1 cellular context compared by ENCODE assay signal in the genomic region with DNA sequence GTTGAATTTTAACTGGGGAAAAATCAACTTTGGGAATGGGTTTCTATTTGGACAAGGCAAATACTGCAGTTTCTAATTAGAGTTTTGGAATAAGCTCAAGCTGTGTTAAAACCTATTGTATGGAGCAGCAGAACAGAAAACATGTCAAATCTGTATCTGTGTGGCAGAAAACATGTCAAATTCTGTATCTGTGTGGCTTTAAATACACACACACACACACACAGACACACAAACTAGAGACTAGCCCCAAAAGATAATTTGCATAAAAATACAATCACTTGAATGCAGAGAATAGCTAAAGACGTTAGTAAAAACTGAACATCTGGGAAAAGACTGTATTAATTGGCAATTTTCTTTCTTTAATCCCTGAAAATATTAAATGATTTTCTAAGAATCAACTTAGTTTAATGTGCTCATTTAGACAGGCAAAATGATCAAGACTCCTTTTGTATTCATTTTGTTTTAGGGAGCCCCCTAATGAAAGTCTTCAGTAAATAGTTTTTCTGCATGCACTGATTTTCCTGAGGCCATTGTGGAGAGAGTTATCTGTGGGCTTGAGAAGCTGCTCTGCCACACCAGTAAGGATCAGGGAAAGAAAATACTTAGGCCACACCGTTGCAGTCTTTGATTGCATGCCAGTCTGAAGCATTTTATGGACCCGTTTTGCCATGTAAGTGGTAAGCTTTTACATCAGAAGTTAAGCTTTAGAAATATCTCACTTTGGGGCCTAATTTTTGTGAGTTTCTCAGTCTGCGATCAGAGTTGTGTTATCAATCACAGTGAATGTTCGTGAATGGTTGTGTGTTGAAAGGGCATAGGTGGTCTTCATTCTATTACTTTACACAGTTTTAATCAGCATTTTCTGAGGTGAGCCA.
A peak's percentile ranks its signal among the peaks of the same experiment; 100 is the strongest.
TF ChIP-seq lines count a peak whose summit lies in the region.

No MANE protein-coding gene starts in this region.

TF ChIP-seq in HepG2, 621 proteins besides CTCF, POLR2A, EP300 and RAD21 (continued from another document and continues in another):
- TF ChIP-seq, protein P1, sequence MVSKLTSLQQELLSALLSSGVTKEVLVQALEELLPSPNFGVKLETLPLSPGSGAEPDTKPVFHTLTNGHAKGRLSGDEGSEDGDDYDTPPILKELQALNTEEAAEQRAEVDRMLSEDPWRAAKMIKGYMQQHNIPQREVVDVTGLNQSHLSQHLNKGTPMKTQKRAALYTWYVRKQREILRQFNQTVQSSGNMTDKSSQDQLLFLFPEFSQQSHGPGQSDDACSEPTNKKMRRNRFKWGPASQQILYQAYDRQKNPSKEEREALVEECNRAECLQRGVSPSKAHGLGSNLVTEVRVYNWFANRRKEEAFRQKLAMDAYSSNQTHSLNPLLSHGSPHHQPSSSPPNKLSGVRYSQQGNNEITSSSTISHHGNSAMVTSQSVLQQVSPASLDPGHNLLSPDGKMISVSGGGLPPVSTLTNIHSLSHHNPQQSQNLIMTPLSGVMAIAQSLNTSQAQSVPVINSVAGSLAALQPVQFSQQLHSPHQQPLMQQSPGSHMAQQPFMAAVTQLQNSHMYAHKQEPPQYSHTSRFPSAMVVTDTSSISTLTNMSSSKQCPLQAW (CRISPR knock-in tag; IDR thresholded peaks at IDR 0.05): 0 out of 2 replicates have a peak, but pooled peaks have one; percentile 17
- TF ChIP-seq DNMT1 (CRISPR knock-in tag; IDR thresholded peaks at IDR 0.05): no peak
- TF ChIP-seq ZNF607 (CRISPR knock-in tag; IDR thresholded peaks at IDR 0.05; ENCODE audit: borderline replicate concordance): no peak
- no peak for TF ChIP-seq EZH2 (conservative IDR thresholded peaks at IDR 0.05; ENCODE audit: low read depth, low read length)
- TF ChIP-seq ZNF775 (CRISPR knock-in tag; IDR thresholded peaks at IDR 0.05; ENCODE audit: borderline replicate concordance): no peak
- TF ChIP-seq SNRNP70 (IDR thresholded peaks at IDR 0.05; ENCODE audit: low read depth, low read length): no peak
- TF ChIP-seq ZMYM4 (CRISPR knock-in tag; IDR thresholded peaks at IDR 0.05): 0 out of 2 replicates have a peak, but pooled peaks have one; percentile 18
- TF ChIP-seq ZNF230 (CRISPR knock-in tag; IDR thresholded peaks at IDR 0.05): no peak
- TF ChIP-seq NCOA1 (CRISPR knock-in tag; IDR thresholded peaks at IDR 0.05): no peak
- no peak for TF ChIP-seq ZNF543 (CRISPR knock-in tag; IDR thresholded peaks at IDR 0.05)
- TF ChIP-seq SMARCC2 (IDR thresholded peaks at IDR 0.05): no peak
- TF ChIP-seq ZNF724P (CRISPR knock-in tag; IDR thresholded peaks at IDR 0.05; ENCODE audit: borderline replicate concordance): no peak
- TF ChIP-seq, protein P2, sequence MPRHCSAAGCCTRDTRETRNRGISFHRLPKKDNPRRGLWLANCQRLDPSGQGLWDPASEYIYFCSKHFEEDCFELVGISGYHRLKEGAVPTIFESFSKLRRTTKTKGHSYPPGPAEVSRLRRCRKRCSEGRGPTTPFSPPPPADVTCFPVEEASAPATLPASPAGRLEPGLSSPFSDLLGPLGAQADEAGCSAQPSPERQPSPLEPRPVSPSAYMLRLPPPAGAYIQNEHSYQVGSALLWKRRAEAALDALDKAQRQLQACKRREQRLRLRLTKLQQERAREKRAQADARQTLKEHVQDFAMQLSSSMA (CRISPR knock-in tag; IDR thresholded peaks at IDR 0.05): no peak
- TF ChIP-seq, protein P3, sequence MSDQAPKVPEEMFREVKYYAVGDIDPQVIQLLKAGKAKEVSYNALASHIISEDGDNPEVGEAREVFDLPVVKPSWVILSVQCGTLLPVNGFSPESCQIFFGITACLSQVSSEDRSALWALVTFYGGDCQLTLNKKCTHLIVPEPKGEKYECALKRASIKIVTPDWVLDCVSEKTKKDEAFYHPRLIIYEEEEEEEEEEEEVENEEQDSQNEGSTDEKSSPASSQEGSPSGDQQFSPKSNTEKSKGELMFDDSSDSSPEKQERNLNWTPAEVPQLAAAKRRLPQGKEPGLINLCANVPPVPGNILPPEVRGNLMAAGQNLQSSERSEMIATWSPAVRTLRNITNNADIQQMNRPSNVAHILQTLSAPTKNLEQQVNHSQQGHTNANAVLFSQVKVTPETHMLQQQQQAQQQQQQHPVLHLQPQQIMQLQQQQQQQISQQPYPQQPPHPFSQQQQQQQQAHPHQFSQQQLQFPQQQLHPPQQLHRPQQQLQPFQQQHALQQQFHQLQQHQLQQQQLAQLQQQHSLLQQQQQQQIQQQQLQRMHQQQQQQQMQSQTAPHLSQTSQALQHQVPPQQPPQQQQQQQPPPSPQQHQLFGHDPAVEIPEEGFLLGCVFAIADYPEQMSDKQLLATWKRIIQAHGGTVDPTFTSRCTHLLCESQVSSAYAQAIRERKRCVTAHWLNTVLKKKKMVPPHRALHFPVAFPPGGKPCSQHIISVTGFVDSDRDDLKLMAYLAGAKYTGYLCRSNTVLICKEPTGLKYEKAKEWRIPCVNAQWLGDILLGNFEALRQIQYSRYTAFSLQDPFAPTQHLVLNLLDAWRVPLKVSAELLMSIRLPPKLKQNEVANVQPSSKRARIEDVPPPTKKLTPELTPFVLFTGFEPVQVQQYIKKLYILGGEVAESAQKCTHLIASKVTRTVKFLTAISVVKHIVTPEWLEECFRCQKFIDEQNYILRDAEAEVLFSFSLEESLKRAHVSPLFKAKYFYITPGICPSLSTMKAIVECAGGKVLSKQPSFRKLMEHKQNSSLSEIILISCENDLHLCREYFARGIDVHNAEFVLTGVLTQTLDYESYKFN (CRISPR knock-in tag; conservative IDR thresholded peaks at IDR 0.05): no peak
- TF ChIP-seq, protein P4, sequence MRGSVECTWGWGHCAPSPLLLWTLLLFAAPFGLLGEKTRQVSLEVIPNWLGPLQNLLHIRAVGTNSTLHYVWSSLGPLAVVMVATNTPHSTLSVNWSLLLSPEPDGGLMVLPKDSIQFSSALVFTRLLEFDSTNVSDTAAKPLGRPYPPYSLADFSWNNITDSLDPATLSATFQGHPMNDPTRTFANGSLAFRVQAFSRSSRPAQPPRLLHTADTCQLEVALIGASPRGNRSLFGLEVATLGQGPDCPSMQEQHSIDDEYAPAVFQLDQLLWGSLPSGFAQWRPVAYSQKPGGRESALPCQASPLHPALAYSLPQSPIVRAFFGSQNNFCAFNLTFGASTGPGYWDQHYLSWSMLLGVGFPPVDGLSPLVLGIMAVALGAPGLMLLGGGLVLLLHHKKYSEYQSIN (CRISPR knock-in tag; IDR thresholded peaks at IDR 0.05; ENCODE audit: borderline replicate concordance): no peak
- TF ChIP-seq, protein P5, sequence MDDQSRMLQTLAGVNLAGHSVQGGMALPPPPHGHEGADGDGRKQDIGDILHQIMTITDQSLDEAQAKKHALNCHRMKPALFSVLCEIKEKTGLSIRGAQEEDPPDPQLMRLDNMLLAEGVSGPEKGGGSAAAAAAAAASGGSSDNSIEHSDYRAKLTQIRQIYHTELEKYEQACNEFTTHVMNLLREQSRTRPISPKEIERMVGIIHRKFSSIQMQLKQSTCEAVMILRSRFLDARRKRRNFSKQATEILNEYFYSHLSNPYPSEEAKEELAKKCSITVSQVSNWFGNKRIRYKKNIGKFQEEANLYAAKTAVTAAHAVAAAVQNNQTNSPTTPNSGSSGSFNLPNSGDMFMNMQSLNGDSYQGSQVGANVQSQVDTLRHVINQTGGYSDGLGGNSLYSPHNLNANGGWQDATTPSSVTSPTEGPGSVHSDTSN (CRISPR knock-in tag; IDR thresholded peaks at IDR 0.05; ENCODE audit: borderline replicate concordance): no peak
- no peak for TF ChIP-seq ZNF672 (CRISPR knock-in tag; IDR thresholded peaks at IDR 0.05)
- peak; percentile 45 for TF ChIP-seq RBM22 (optimal IDR thresholded peaks at IDR 0.05; ENCODE audit: low read length)
- TF ChIP-seq ZNF878 (CRISPR knock-in tag; IDR thresholded peaks at IDR 0.05): no peak
- 0 out of 2 replicates have a peak, but pooled peaks have one; percentile 38 for TF ChIP-seq TEAD2 (CRISPR knock-in tag; IDR thresholded peaks at IDR 0.05)
- no peak for TF ChIP-seq ZNF891 (CRISPR knock-in tag; IDR thresholded peaks at IDR 0.05)
- TF ChIP-seq, protein P6, sequence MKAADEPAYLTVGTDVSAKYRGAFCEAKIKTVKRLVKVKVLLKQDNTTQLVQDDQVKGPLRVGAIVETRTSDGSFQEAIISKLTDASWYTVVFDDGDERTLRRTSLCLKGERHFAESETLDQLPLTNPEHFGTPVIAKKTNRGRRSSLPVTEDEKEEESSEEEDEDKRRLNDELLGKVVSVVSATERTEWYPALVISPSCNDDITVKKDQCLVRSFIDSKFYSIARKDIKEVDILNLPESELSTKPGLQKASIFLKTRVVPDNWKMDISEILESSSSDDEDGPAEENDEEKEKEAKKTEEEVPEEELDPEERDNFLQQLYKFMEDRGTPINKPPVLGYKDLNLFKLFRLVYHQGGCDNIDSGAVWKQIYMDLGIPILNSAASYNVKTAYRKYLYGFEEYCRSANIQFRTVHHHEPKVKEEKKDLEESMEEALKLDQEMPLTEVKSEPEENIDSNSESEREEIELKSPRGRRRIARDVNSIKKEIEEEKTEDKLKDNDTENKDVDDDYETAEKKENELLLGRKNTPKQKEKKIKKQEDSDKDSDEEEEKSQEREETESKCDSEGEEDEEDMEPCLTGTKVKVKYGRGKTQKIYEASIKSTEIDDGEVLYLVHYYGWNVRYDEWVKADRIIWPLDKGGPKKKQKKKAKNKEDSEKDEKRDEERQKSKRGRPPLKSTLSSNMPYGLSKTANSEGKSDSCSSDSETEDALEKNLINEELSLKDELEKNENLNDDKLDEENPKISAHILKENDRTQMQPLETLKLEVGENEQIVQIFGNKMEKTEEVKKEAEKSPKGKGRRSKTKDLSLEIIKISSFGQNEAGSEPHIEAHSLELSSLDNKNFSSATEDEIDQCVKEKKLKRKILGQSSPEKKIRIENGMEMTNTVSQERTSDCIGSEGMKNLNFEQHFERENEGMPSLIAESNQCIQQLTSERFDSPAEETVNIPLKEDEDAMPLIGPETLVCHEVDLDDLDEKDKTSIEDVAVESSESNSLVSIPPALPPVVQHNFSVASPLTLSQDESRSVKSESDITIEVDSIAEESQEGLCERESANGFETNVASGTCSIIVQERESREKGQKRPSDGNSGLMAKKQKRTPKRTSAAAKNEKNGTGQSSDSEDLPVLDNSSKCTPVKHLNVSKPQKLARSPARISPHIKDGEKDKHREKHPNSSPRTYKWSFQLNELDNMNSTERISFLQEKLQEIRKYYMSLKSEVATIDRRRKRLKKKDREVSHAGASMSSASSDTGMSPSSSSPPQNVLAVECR (CRISPR knock-in tag; IDR thresholded peaks at IDR 0.05; ENCODE audit: borderline replicate concordance): no peak; the same call in 1 of the 2 replicates
- TF ChIP-seq SMC3 (IDR thresholded peaks at IDR 0.05; ENCODE audit: low read length): no peak
- TF ChIP-seq, protein P7, sequence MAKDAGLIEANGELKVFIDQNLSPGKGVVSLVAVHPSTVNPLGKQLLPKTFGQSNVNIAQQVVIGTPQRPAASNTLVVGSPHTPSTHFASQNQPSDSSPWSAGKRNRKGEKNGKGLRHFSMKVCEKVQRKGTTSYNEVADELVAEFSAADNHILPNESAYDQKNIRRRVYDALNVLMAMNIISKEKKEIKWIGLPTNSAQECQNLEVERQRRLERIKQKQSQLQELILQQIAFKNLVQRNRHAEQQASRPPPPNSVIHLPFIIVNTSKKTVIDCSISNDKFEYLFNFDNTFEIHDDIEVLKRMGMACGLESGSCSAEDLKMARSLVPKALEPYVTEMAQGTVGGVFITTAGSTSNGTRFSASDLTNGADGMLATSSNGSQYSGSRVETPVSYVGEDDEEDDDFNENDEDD (CRISPR knock-in tag; IDR thresholded peaks at IDR 0.05; ENCODE audit: borderline replicate concordance): no peak
- no peak for TF ChIP-seq MTF1 (CRISPR knock-in tag; IDR thresholded peaks at IDR 0.05)
- no peak for TF ChIP-seq ZNF556 (CRISPR knock-in tag; IDR thresholded peaks at IDR 0.05; ENCODE audit: borderline replicate concordance)
- no peak for TF ChIP-seq ARNTL (CRISPR knock-in tag; IDR thresholded peaks at IDR 0.05)
- TF ChIP-seq, protein P8, sequence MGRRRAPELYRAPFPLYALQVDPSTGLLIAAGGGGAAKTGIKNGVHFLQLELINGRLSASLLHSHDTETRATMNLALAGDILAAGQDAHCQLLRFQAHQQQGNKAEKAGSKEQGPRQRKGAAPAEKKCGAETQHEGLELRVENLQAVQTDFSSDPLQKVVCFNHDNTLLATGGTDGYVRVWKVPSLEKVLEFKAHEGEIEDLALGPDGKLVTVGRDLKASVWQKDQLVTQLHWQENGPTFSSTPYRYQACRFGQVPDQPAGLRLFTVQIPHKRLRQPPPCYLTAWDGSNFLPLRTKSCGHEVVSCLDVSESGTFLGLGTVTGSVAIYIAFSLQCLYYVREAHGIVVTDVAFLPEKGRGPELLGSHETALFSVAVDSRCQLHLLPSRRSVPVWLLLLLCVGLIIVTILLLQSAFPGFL (CRISPR knock-in tag; IDR thresholded peaks at IDR 0.05): no peak
- no peak for TF ChIP-seq ZSCAN9 (CRISPR knock-in tag; IDR thresholded peaks at IDR 0.05; ENCODE audit: borderline replicate concordance)
- peak; percentile 59; the same call in 1 of the 2 replicates for TF ChIP-seq ZNF232 (CRISPR knock-in tag; IDR thresholded peaks at IDR 0.05; ENCODE audit: borderline replicate concordance)
- no peak for TF ChIP-seq CCAR2 (optimal IDR thresholded peaks at IDR 0.05; ENCODE audit: low read depth, low read length)
- no peak for TF ChIP-seq WIZ (CRISPR knock-in tag; IDR thresholded peaks at IDR 0.05)
- no peak for TF ChIP-seq ZNF816 (CRISPR knock-in tag; IDR thresholded peaks at IDR 0.05; ENCODE audit: borderline replicate concordance)
- no peak for TF ChIP-seq PLRG1 (conservative IDR thresholded peaks at IDR 0.05)
- no peak for TF ChIP-seq ZSCAN12 (CRISPR knock-in tag; IDR thresholded peaks at IDR 0.05)
- no peak for TF ChIP-seq ZNF567 (CRISPR knock-in tag; IDR thresholded peaks at IDR 0.05; ENCODE audit: borderline replicate concordance)
- no peak for TF ChIP-seq ZNF451 (CRISPR knock-in tag; IDR thresholded peaks at IDR 0.05)
- no peak for TF ChIP-seq KLF6 (CRISPR knock-in tag; IDR thresholded peaks at IDR 0.05)
- no peak for TF ChIP-seq POGZ (CRISPR knock-in tag; IDR thresholded peaks at IDR 0.05)
- TF ChIP-seq, protein P9, sequence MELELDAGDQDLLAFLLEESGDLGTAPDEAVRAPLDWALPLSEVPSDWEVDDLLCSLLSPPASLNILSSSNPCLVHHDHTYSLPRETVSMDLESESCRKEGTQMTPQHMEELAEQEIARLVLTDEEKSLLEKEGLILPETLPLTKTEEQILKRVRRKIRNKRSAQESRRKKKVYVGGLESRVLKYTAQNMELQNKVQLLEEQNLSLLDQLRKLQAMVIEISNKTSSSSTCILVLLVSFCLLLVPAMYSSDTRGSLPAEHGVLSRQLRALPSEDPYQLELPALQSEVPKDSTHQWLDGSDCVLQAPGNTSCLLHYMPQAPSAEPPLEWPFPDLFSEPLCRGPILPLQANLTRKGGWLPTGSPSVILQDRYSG (CRISPR knock-in tag; IDR thresholded peaks at IDR 0.05): 0 out of 2 replicates have a peak, but pooled peaks have one; percentile 64
- no peak for TF ChIP-seq YEATS4 (CRISPR knock-in tag; IDR thresholded peaks at IDR 0.05; ENCODE audit: borderline replicate concordance)
- TF ChIP-seq ZFP1 (CRISPR knock-in tag; IDR thresholded peaks at IDR 0.05): no peak
